1 cellular context compared by ENCODE assay signal in genomic region chr3:7226393-7226792, GRCh38.
TF ChIP-seq lines count a peak whose summit lies in the region.

No MANE protein-coding gene starts in this region.

TF ChIP-seq in GM23338, 12 proteins besides CTCF, POLR2A, EP300 and RAD21 (continued from another document):
- no peak for TF ChIP-seq ETS1 (IDR thresholded peaks at IDR 0.05)
- TF ChIP-seq POLR2AphosphoS5 (IDR thresholded peaks at IDR 0.05; ENCODE audit: low read depth): no peak
- TF ChIP-seq ZNF114 (CRISPR knock-in tag; IDR thresholded peaks at IDR 0.05): no peak
- TF ChIP-seq ZNF331 (CRISPR knock-in tag; IDR thresholded peaks at IDR 0.05; ENCODE audit: low read depth): no peak
- TF ChIP-seq NANOG (IDR thresholded peaks at IDR 0.05; ENCODE audit: borderline replicate concordance): no peak
